In genomic region chr1:23581219-23581618, GRCh38 we compare ENCODE assay signal across 11 cellular contexts. TPM values are rescaled to one million over a fixed set of nuclear protein-coding genes. Genes with fewer than 3 reads are reported as not detected.
DNase-seq lines count a peak whose midpoint lies in the region; ATAC-seq, FAIRE-seq and TF ChIP-seq lines count a peak whose summit lies in the region.
"Had no signal": no experiment of that assay in that cellular context is flagged by ENCODE, and none has a peak within 500 bp of the region (broad histone marks: within the 10 kb centered on the region; RNA-seq: fewer than 3 reads in every experiment).

No MANE protein-coding gene starts in this region.

- ATAC-seq in sciatic nerve (peak; percentile 47), HG02759 (IDR thresholded peaks at IDR 0.05; ENCODE audit: unreplicated experiment) (no peak)

- H4K20me1 ChIP-seq in astrocyte (ENCODE audit: insufficient read depth, low read length) = no peaks in the 10 kb centered on the region

- H3K27ac Mint-ChIP-seq in astrocyte (ENCODE audit: unreplicated experiment) = peak overlapping the region; percentile 58
- H3K27ac Mint-ChIP-seq: stimulated activated naive CD8-positive, alpha-beta T cell treated with anti-CD3 and anti-CD28 coated beads, Interleukin-15, Interleukin-2, amounts not matched to agents 100 ng/mL and 50 ng/mL, for 24 hours had no signal

- intact Hi-C loops in sciatic nerve (cut with DNase I) = no loop called here

- peak overlapping the region; percentile 64 for H2AFZ ChIP-seq in astrocyte (ENCODE audit: low read depth, low read length)

- H3K36me3 ChIP-seq in astrocyte (ENCODE audit: insufficient read depth, low read length) = no peaks in the 10 kb centered on the region

- H3K4me3 ChIP-seq in astrocyte (ENCODE audit: insufficient read depth, low read depth, low read length) = no peak overlapping the region

- no peaks in the 10 kb centered on the region for H3K9me3 ChIP-seq in astrocyte (ENCODE audit: insufficient read depth, low read depth, low read length)

- peak overlapping the region; percentile 31 for H3K27ac ChIP-seq in astrocyte (ENCODE audit: low read depth, low read length)

- H3K79me2 ChIP-seq in astrocyte (ENCODE audit: insufficient read depth, low read length) = no peaks in the 10 kb centered on the region

- H3K9me3 Mint-ChIP-seq in astrocyte (ENCODE audit: unreplicated experiment) = no peaks in the 10 kb centered on the region
- H3K9me3 Mint-ChIP-seq: stimulated activated naive CD8-positive, alpha-beta T cell treated with anti-CD3 and anti-CD28 coated beads, Interleukin-15, Interleukin-2, amounts not matched to agents 100 ng/mL and 50 ng/mL, for 24 hours had no signal

- H3K36me3 Mint-ChIP-seq in astrocyte (ENCODE audit: low read depth, unreplicated experiment) = no peaks in the 10 kb centered on the region

- in situ Hi-C loops in GM13976 (cut with MboI; ENCODE audit: low sequenced_read_pairs, unreplicated experiment) = no loop called here

- no peaks in the 10 kb centered on the region for H3K27me3 ChIP-seq in astrocyte (ENCODE audit: insufficient read depth, low read length)

- H3K27me3 Mint-ChIP-seq in astrocyte (ENCODE audit: low read depth, unreplicated experiment) = no peaks in the 10 kb centered on the region
- H3K27me3 Mint-ChIP-seq: stimulated activated naive CD8-positive, alpha-beta T cell treated with anti-CD3 and anti-CD28 coated beads, Interleukin-15, Interleukin-2, amounts not matched to agents 100 ng/mL and 50 ng/mL, for 24 hours had no signal

- peaks cover 29% of the 10 kb centered on the region for H3K4me1 ChIP-seq in astrocyte (ENCODE audit: insufficient read depth, low read length)

- peak; percentile 26 for DNase-seq in HCEC 1CT
- DNase-seq in astrocyte (ENCODE audit: low read depth) = no peak
- peak in 30 of 51 donors; percentile 7 to 74 (median 36) for DNase-seq in hypothalamus (lab: John Stamatoyannopoulos, UW)
- no peak for DNase-seq in sciatic nerve (ENCODE audit: low spot score)
- no peak for DNase-seq in GM13976 (ENCODE audit: low spot score)
- DNase-seq in NCI-H345 treated with DMSO at 0.1 percent for 48 hours (lab: John Stamatoyannopoulos, UW; ENCODE audit: unreplicated experiment) = no peak
- DNase-seq in activated effector memory CD4-positive, alpha-beta T cell treated with Interleukin-2 at 50 U/mL for 16 hours = no peak
- DNase-seq: NCI-H226, retina had no signal

- H3K4me3 Mint-ChIP-seq in astrocyte (ENCODE audit: unreplicated experiment) = no peak overlapping the region
- H3K4me3 Mint-ChIP-seq: stimulated activated naive CD8-positive, alpha-beta T cell treated with anti-CD3 and anti-CD28 coated beads, Interleukin-15, Interleukin-2, amounts not matched to agents 100 ng/mL and 50 ng/mL, for 24 hours had no signal

- no peak for TF ChIP-seq CTCF in astrocyte (IDR thresholded peaks at IDR 0.05; ENCODE audit: insufficient read depth, low read depth, low read length)
- TF ChIP-seq CTCF in GM13976 (IDR thresholded peaks at IDR 0.05; ENCODE audit: borderline replicate concordance, control extremely low read depth, extremely low read depth, insufficient read depth, missing control alignments) = no peak

- H3K4me1 Mint-ChIP-seq in astrocyte (ENCODE audit: low read depth, unreplicated experiment) = peaks cover 35% of the 10 kb centered on the region

- H3K9ac ChIP-seq in astrocyte (ENCODE audit: low read length) = no peak overlapping the region

- no peak overlapping the region for H3K4me2 ChIP-seq in astrocyte (ENCODE audit: low read length)

- FAIRE-seq in astrocyte (lab: Jason Lieb, UNC) = no peak

RNA-seq across cellular contexts. Expression of gene ID3, which starts 21.9 kb away (rescaled TPM):
- total RNA-seq in astrocyte = 91.4 and 94.3 TPM in 2 replicates
- 289 TPM for total RNA-seq in sciatic nerve

RNA-seq across cellular contexts. Expression of gene E2F2, which starts 50.2 kb away (rescaled TPM):
- total RNA-seq in astrocyte = 0.11 TPM in 1 of 2 replicates, not detected in the other
- 2.1 TPM for total RNA-seq in sciatic nerve

Comparison
In these comparisons a context has a peak if more than half of its experiments do, and no peak if none do; other contexts are left out.
1. DNase-seq: peak in HCEC 1CT (single experiment) and hypothalamus (30 of 51); none in astrocyte (single experiment), sciatic nerve (single experiment), GM13976 (single experiment), NCI-H345 treated with DMSO at 0.1 percent for 48 hours (single experiment) and activated effector memory CD4-positive, alpha-beta T cell treated with Interleukin-2 at 50 U/mL for 16 hours (single experiment).